2 cellular contexts compared by ENCODE assay signal in genomic region chr10:4772202-4772570, GRCh38.
TF ChIP-seq lines count a peak whose summit lies in the region.

No MANE protein-coding gene starts in this region.

TF ChIP-seq in SK-N-SH, 30 proteins besides CTCF, POLR2A, EP300 and RAD21 (continued from another document):
- TF ChIP-seq GABPA (IDR thresholded peaks at IDR 0.05; ENCODE audit: low read depth) (no peak), NRF1 (IDR thresholded peaks at IDR 0.05; ENCODE audit: low read depth, low read length) (no peak), EZH2phosphoT487 (IDR thresholded peaks at IDR 0.05; ENCODE audit: borderline replicate concordance, low read depth) (no peak), MEF2A (IDR thresholded peaks at IDR 0.05; ENCODE audit: borderline replicate concordance, low read depth) (no peak), RXRA (IDR thresholded peaks at IDR 0.05; ENCODE audit: borderline replicate concordance, low read depth) (no peak), ELF1 (IDR thresholded peaks at IDR 0.05) (no peak), REST (IDR thresholded peaks at IDR 0.05; ENCODE audit: low read depth, low read length) (no peak), NFIC (IDR thresholded peaks at IDR 0.05; ENCODE audit: borderline replicate concordance) (no peak), YY1 (IDR thresholded peaks at IDR 0.05; ENCODE audit: low read depth) (no peak)

TF ChIP-seq in SK-N-SH treated with all-trans-retinoic acid at 6 μM for 48 hours, 23 proteins besides CTCF, POLR2A, EP300 and RAD21 (continued from another document):
- TF ChIP-seq, protein P1, sequence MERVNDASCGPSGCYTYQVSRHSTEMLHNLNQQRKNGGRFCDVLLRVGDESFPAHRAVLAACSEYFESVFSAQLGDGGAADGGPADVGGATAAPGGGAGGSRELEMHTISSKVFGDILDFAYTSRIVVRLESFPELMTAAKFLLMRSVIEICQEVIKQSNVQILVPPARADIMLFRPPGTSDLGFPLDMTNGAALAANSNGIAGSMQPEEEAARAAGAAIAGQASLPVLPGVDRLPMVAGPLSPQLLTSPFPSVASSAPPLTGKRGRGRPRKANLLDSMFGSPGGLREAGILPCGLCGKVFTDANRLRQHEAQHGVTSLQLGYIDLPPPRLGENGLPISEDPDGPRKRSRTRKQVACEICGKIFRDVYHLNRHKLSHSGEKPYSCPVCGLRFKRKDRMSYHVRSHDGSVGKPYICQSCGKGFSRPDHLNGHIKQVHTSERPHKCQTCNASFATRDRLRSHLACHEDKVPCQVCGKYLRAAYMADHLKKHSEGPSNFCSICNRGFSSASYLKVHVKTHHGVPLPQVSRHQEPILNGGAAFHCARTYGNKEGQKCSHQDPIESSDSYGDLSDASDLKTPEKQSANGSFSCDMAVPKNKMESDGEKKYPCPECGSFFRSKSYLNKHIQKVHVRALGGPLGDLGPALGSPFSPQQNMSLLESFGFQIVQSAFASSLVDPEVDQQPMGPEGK (CRISPR knock-in tag; IDR thresholded peaks at IDR 0.05; ENCODE audit: borderline replicate concordance), result no peak
